In genomic region chr1:15846056-15846455, GRCh38 we compare ENCODE assay signal across 1 cellular context.
TF ChIP-seq lines count a peak whose summit lies in the region.

No MANE protein-coding gene starts in this region.

TF ChIP-seq in HepG2, 621 proteins besides CTCF, POLR2A, EP300 and RAD21:
- peak; percentile 44 for TF ChIP-seq ZBTB38 (CRISPR knock-in tag; IDR thresholded peaks at IDR 0.05)
